16 cellular contexts compared by ENCODE assay signal in the genomic region with DNA sequence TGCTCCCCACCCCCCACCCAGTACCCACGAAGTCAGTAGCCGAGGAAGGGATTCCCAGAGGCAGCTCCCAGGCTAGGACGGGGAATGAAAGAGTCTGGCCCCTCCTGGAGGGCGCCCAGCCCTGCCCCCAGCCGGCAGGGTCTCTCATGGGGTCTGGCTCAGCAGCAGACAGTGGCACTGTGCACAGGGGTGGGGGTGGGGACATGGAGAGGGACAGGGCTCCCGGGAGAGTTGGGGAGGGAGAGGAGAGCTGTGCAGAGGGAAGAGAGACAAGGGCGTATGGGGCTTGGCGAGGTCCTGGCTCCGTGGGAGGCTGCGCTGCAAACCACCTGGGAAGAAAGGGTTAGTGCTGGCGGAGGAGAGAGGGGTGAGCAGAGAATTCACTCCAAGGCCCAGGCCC. TPM values are rescaled to one million over a fixed set of nuclear protein-coding genes. Genes with fewer than 3 reads are reported as not detected.
DNase-seq lines count a peak whose midpoint lies in the region; ATAC-seq and TF ChIP-seq lines count a peak whose summit lies in the region.
"Had no signal": no experiment of that assay in that cellular context is flagged by ENCODE, and none has a peak within 500 bp of the region (broad histone marks: within the 10 kb centered on the region; RNA-seq: fewer than 3 reads in every experiment).

No MANE protein-coding gene starts in this region.

- H3K9me3 ChIP-seq in BLaER1 = no peaks in the 10 kb centered on the region
- no peaks in the 10 kb centered on the region for H3K9me3 ChIP-seq in HEK293 (ENCODE audit: control insufficient read depth, insufficient read depth, low read depth, low read length)
- no peaks in the 10 kb centered on the region for H3K9me3 ChIP-seq in endodermal cell (ENCODE audit: control insufficient read depth, low read length)

- H3K4me2 ChIP-seq in BLaER1 = peak overlapping the region; percentile 94

- H3K27ac Mint-ChIP-seq in endodermal cell (no peak overlapping the region), neural crest cell (ENCODE audit: unreplicated experiment) (peak overlapping the region; percentile 19)
- H3K27ac Mint-ChIP-seq: B cell; CD14-positive monocyte; CD8-positive, alpha-beta T cell; HFFc6 had no signal

- TF ChIP-seq CTCF in HEK293 (tag by site-specific recombination; IDR thresholded peaks at IDR 0.05) = no peak
- no peak for TF ChIP-seq CTCF in endodermal cell (conservative IDR thresholded peaks at IDR 0.05)
- no peak for TF ChIP-seq CTCF in neural crest cell (conservative IDR thresholded peaks at IDR 0.05)

- H3K27me3 ChIP-seq in BLaER1 = no peaks in the 10 kb centered on the region
- no peaks in the 10 kb centered on the region for H3K27me3 ChIP-seq in endodermal cell (ENCODE audit: control insufficient read depth, insufficient read depth, low read length, poor library complexity, severe bottlenecking)

- H3K4me3 Mint-ChIP-seq in endodermal cell = no peak overlapping the region
- no peak overlapping the region for H3K4me3 Mint-ChIP-seq in neural crest cell
- H3K4me3 Mint-ChIP-seq: B cell; CD14-positive monocyte; CD8-positive, alpha-beta T cell; HFFc6 had no signal

- H3K27ac ChIP-seq in BLaER1 (peak overlapping the region; percentile 44; the same call in 1 of the 2 replicates), HEK293 (ENCODE audit: extremely low read depth, low read depth, low read length) (no peak overlapping the region), endodermal cell (ENCODE audit: low read depth, low read length) (peak overlapping the region; percentile 49)
- H3K27ac ChIP-seq: GM23248 had no signal

- H3K4me3 ChIP-seq in BLaER1 = no peak overlapping the region
- no peak overlapping the region for H3K4me3 ChIP-seq in HEK293 (ENCODE audit: low read depth, low read length)
- H3K4me3 ChIP-seq in endodermal cell (ENCODE audit: low read length) = no peak overlapping the region
- H3K4me3 ChIP-seq: GM23248 had no signal

- ATAC-seq in GM18907 (IDR thresholded peaks at IDR 0.05; ENCODE audit: unreplicated experiment) = no peak
- ATAC-seq: CD8-positive, alpha-beta T cell; HepG2 had no signal

- CTCF ChIA-PET in HEK293 (lab: Yijun Ruan, JAX) = no interaction called here

- no peaks in the 10 kb centered on the region for H3K27me3 Mint-ChIP-seq in endodermal cell (ENCODE audit: insufficient read depth)
- no peaks in the 10 kb centered on the region for H3K27me3 Mint-ChIP-seq in neural crest cell (ENCODE audit: low read depth)

- 82 to 91% methylated on average over 4 to 11 of the region's 11 CpGs for whole genome bisulfite sequencing in endodermal cell (ENCODE audit: insufficient coverage in 1 of 2, insufficient read length in 1 of 2), 2 experiments

- H3K9me3 Mint-ChIP-seq in endodermal cell (no peaks in the 10 kb centered on the region), neural crest cell (no peaks in the 10 kb centered on the region)
- H3K9me3 Mint-ChIP-seq: CD8-positive, alpha-beta T cell; HFFc6 had no signal

- H3K9ac ChIP-seq in BLaER1 (0 out of 2 replicates have a peak overlapping the region, but pooled peaks have one; percentile 41), endodermal cell (ENCODE audit: extremely low read depth, low read length, poor library complexity, severe bottlenecking) (no peak overlapping the region)
- H3K9ac ChIP-seq: GM23248 had no signal

- H3K4me1 Mint-ChIP-seq in endodermal cell (peaks cover 1% of the 10 kb centered on the region), neural crest cell (peaks cover 12% of the 10 kb centered on the region)

- H4K20me1 ChIP-seq in BLaER1 = peaks cover 19% of the 10 kb centered on the region; the same call in 1 of the 2 replicates

- H3K36me3 Mint-ChIP-seq in endodermal cell (ENCODE audit: low read depth) (peaks cover 15% of the 10 kb centered on the region), neural crest cell (ENCODE audit: low read depth) (no peaks in the 10 kb centered on the region)

- POLR2A ChIA-PET in HEK293 (lab: Yijun Ruan, JAX) = no interaction called here

- H3K4me1 ChIP-seq in BLaER1 (peaks cover 87% of the 10 kb centered on the region), HEK293 (ENCODE audit: control insufficient read depth, insufficient read depth, low read length) (no peaks in the 10 kb centered on the region), endodermal cell (ENCODE audit: control insufficient read depth, insufficient read depth, low read length) (no peaks in the 10 kb centered on the region)

- DNase-seq in endodermal cell (no peak), neural crest cell (ENCODE audit: low read depth, low spot score) (no peak), DMS53 treated with DMSO at 0.1 percent for 48 hours (lab: John Stamatoyannopoulos, UW; ENCODE audit: unreplicated experiment) (no peak), 8988T (no peak), HCEC 1CT (no peak)
- DNase-seq: CD8-positive, alpha-beta T cell; COR-L47; DMS53; GM23248; HFFc6 had no signal

- peaks cover 45% of the 10 kb centered on the region for H3K36me3 ChIP-seq in BLaER1
- peaks cover 0 to 48% of the 10 kb centered on the region in 2 experiments; a peak in 2 of 3 replicates for H3K36me3 ChIP-seq in HEK293 (ENCODE audit: control insufficient read depth in 2 of 2, insufficient read depth in 1 of 2, low read length in 2 of 2)
- peaks cover 11% of the 10 kb centered on the region for H3K36me3 ChIP-seq in endodermal cell (ENCODE audit: control insufficient read depth, insufficient read depth, low read length)

TF ChIP-seq in HEK293, 187 proteins besides CTCF, POLR2A, EP300 and RAD21:
- TF ChIP-seq ZNF391 (tag by site-specific recombination; IDR thresholded peaks at IDR 0.05; ENCODE audit: borderline replicate concordance, low read depth) (no peak), ZNF24 (tag by site-specific recombination; IDR thresholded peaks at IDR 0.05) (no peak), ZSCAN30 (tag by site-specific recombination; IDR thresholded peaks at IDR 0.05) (no peak), ZNF223 (tag by site-specific recombination; IDR thresholded peaks at IDR 0.05) (no peak), ZIC2 (tag by site-specific recombination; IDR thresholded peaks at IDR 0.05) (peak; percentile 64), ZNF629 (tag by site-specific recombination; IDR thresholded peaks at IDR 0.05) (no peak), GFI1B (tag by site-specific recombination; IDR thresholded peaks at IDR 0.05) (no peak), GLIS1 (tag by site-specific recombination; IDR thresholded peaks at IDR 0.05) (peak; percentile 47)
- TF ChIP-seq, protein P1, sequence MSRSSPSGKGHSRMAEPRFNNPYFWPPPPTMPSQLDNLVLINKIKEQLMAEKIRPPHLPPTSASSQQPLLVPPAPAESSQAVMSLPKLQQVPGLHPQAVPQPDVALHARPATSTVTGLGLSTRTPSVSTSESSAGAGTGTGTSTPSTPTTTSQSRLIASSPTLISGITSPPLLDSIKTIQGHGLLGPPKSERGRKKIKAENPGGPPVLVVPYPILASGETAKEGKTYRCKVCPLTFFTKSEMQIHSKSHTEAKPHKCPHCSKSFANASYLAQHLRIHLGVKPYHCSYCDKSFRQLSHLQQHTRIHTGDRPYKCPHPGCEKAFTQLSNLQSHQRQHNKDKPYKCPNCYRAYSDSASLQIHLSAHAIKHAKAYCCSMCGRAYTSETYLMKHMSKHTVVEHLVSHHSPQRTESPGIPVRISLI (tag by site-specific recombination; IDR thresholded peaks at IDR 0.05) = no peak

RNA-seq across cellular contexts. Expression of a gene that starts 27.7 kb away (rescaled TPM):
- total RNA-seq in endodermal cell = 10 to 100 TPM; 37.8 to 47.8 TPM
- polyA plus RNA-seq in endodermal cell (2013, experiment 1 of 2) = 31.3 TPM
- 31.4 TPM for polyA plus RNA-seq in endodermal cell (2013, experiment 2 of 2)
- 54.8 and 55.6 TPM in 2 replicates for total RNA-seq in neural crest cell

RNA-seq across cellular contexts. Expression of a gene that starts 41.9 kb away (rescaled TPM):
- total RNA-seq in endodermal cell = 10 to 100 TPM; 70.8 to 82.6 TPM
- 61.7 TPM for polyA plus RNA-seq in endodermal cell (2013, experiment 1 of 2)
- 51.6 TPM for polyA plus RNA-seq in endodermal cell (2013, experiment 2 of 2)
- 34.6 and 38.5 TPM in 2 replicates for total RNA-seq in neural crest cell
- polyA plus RNA-seq: CD14-positive monocyte had no signal

RNA-seq across cellular contexts. Expression of a gene that starts 46.5 kb away (rescaled TPM):
- total RNA-seq in endodermal cell (10 to 100 TPM; 62.1 to 73.8 TPM), neural crest cell (103 TPM in 2 replicates)
- polyA plus RNA-seq in endodermal cell (2013, experiment 1 of 2) = 58.6 TPM
- 60.1 TPM for polyA plus RNA-seq in endodermal cell (2013, experiment 2 of 2)
